ENCODE assay signal across 8 cellular contexts in genomic region chr10:69337312-69338132, GRCh38. TPM values are rescaled to one million over a fixed set of nuclear protein-coding genes. Genes with fewer than 3 reads are reported as not detected.
DNase-seq lines count a peak whose midpoint lies in the region; ATAC-seq, FAIRE-seq and TF ChIP-seq lines count a peak whose summit lies in the region.

No MANE protein-coding gene starts in this region.

- H2AFZ ChIP-seq in H1 (ENCODE audit: low read length): no peak overlapping the region

- peaks cover 26% of the 10 kb centered on the region; the same call in 1 of the 2 replicates for H3K79me1 ChIP-seq in H1 (ENCODE audit: low read depth, low read length)

- H3K4me3 ChIP-seq in H1 (ENCODE audit: extremely low read depth in 1 of 4, insufficient read depth in 2 of 4, low read depth in 3 of 4, low read length in 4 of 4): no peak overlapping the region; a peak in 1 of 8 replicates
- H3K4me3 ChIP-seq in mucosa of descending colon: no peak overlapping the region
- H3K4me3 ChIP-seq in ovary: no peak overlapping the region
- no peak overlapping the region for H3K4me3 ChIP-seq in MG63

- H3K27ac ChIP-seq in H1 (ENCODE audit: low read depth, low read length): peak overlapping the region; percentile 60
- no peak overlapping the region for H3K27ac ChIP-seq in ovary

- H2BK12ac ChIP-seq in H1 (ENCODE audit: low read depth, low read length): peak overlapping the region; percentile 89

- POLR2A ChIA-PET in H1 (lab: Charles Lee; ENCODE audit: partially characterized antibody): interaction anchor here (0.8 to 1.8 kb wide), 6 partner anchors 8 to 20 kb away, joined by 3 to 6 read pairs (median 4); no protein-coding TSS in a partner anchor

- intact Hi-C loops in mucosa of descending colon (cut with DNase I, micrococcal nuclease) (no loop called here), ovary (cut with DNase I) (loop anchor here in 1 of 4 donors (2.0 kb wide), 1 partner anchor 29 kb away; no protein-coding TSS in a partner anchor)

- H4K5ac ChIP-seq in H1 (ENCODE audit: insufficient read length, low read depth, low read length): peak overlapping the region; percentile 72

- no peak overlapping the region for H3K14ac ChIP-seq in H1 (ENCODE audit: insufficient read length)

- TF ChIP-seq CTCF in H1 (IDR thresholded peaks at IDR 0.05; ENCODE audit: control extremely low read depth in 1 of 3, insufficient read depth in 1 of 3, low read depth in 1 of 3, low read length in 3 of 3) (no peak), mucosa of descending colon (IDR thresholded peaks at IDR 0.05) (no peak), ovary (IDR thresholded peaks at IDR 0.05) (no peak)

- ATAC-seq in mucosa of descending colon (peak; percentile 9), GM19455 (IDR thresholded peaks at IDR 0.05; ENCODE audit: unreplicated experiment) (no peak)

- peak overlapping the region; percentile 91 for H2BK120ac ChIP-seq in H1 (replicated peaks; ENCODE audit: low read depth, low read length)

- no peak overlapping the region for H4K8ac ChIP-seq in H1 (ENCODE audit: extremely low read depth, insufficient read depth, low read length)

- H2BK20ac ChIP-seq in H1 (ENCODE audit: low read length): peak overlapping the region; percentile 94

- peak overlapping the region; percentile 98 for H3K18ac ChIP-seq in H1 (ENCODE audit: extremely low read depth, low read length)

- H3K9me3 ChIP-seq in H1 (ENCODE audit: insufficient read depth in 2 of 2, low read depth in 1 of 2, low read length in 1 of 2): no peaks in the 10 kb centered on the region
- no peaks in the 10 kb centered on the region for H3K9me3 ChIP-seq in mucosa of descending colon
- H3K9me3 ChIP-seq in ovary: no peaks in the 10 kb centered on the region
- H3K9me3 ChIP-seq in MG63: no peaks in the 10 kb centered on the region

- H4K20me1 ChIP-seq in H1 (replicated peaks in 1 of 2; ENCODE audit: control insufficient read depth in 1 of 2, insufficient read depth in 2 of 2, low read length in 2 of 2): no peaks in the 10 kb centered on the region

- H3K4me1 ChIP-seq in H1 (replicated peaks in 1 of 4; ENCODE audit: control insufficient read depth in 3 of 4, insufficient read depth in 4 of 4, low read length in 3 of 4) (peaks cover 14 to 41% (median 36%) of the 10 kb centered on the region in 4 experiments), mucosa of descending colon (ENCODE audit: low read depth) (peaks cover 14% of the 10 kb centered on the region), ovary (ENCODE audit: insufficient read depth) (peaks cover 21% of the 10 kb centered on the region)

- no peak for TF ChIP-seq RAD21 in H1 (IDR thresholded peaks at IDR 0.05 in 1 of 2, conservative IDR thresholded peaks at IDR 0.05 in 1 of 2; ENCODE audit: low read depth in 2 of 2, low read length in 2 of 2)

- no peak overlapping the region for H3K9ac ChIP-seq in H1 (replicated peaks in 1 of 4; ENCODE audit: extremely low read depth in 1 of 4, low read depth in 3 of 4, low read length in 3 of 4)

- peak; percentile 7 for FAIRE-seq in H1 (lab: Jason Lieb, UNC)

- H3K23me2 ChIP-seq in H1 (ENCODE audit: low read depth, low read length): peaks cover 3% of the 10 kb centered on the region; the same call in 1 of the 2 replicates

- peak; percentile 87 for DNase-seq in EL
- DNase-seq in NCI-H446 (lab: John Stamatoyannopoulos, UW): peak; percentile 59 to 68
- DNase-seq in H1 (ENCODE audit: low read depth in 1 of 2, low spot score in 2 of 2): no peak
- peak in 1 of 3 donors; percentile 9 for DNase-seq in mucosa of descending colon
- DNase-seq in ovary: no peak
- no peak for DNase-seq in activated CD8-positive, alpha-beta memory T cell treated with anti-CD3 and anti-CD28 coated beads, Interleukin-2, amount 50 U/mL, for 4 hours
- no peak for DNase-seq in MG63

- WGBS in H1 (ENCODE audit: extremely low coverage in 1 of 2, insufficient coverage in 1 of 2, insufficient read length in 1 of 2, insufficient replicate concordance in 2 of 2, low coverage in 1 of 2, low lambda C conversion rate in 2 of 2, missing lambda C conversion rate in 1 of 2), 2 experiments: 65% methylated on average over 16 of the region's 16 CpGs; no CpG with 5 or more reads in 1 of the 2 experiments
- 66 to 76% (median 74%) methylated on average over 16 of the region's 16 CpGs for WGBS in ovary, 3 donors

- no peaks in the 10 kb centered on the region for H3K36me3 ChIP-seq in H1 (ENCODE audit: control insufficient read depth in 2 of 4, insufficient read depth in 4 of 4, low read length in 3 of 4)
- H3K36me3 ChIP-seq in mucosa of descending colon (ENCODE audit: low read depth): no peaks in the 10 kb centered on the region
- no peaks in the 10 kb centered on the region for H3K36me3 ChIP-seq in ovary
- H3K36me3 ChIP-seq in MG63: peaks cover 2% of the 10 kb centered on the region

- H3K79me2 ChIP-seq in H1 (ENCODE audit: control insufficient read depth in 1 of 2, insufficient read depth in 2 of 2, low read length in 2 of 2): peaks cover 31 to 95% of the 10 kb centered on the region in 2 experiments

- peak overlapping the region; percentile 95 for H2BK5ac ChIP-seq in H1 (ENCODE audit: low read depth, low read length)

- H3K4me2 ChIP-seq in H1 (ENCODE audit: insufficient read depth in 1 of 2, low read depth in 2 of 2, low read length in 2 of 2): peak overlapping the region; percentile 32 to 71

- CTCF ChIA-PET in H1 (lab: Charles Lee; ENCODE audit: partially characterized antibody): interaction anchor here (0.6 to 2.8 kb wide), 5 partner anchors 10 to 965 kb away, joined by 3 to 11 read pairs (median 6); no protein-coding TSS in a partner anchor

- H3K23ac ChIP-seq in H1 (ENCODE audit: insufficient read length): no peak overlapping the region

- TF ChIP-seq EP300 in H1 (IDR thresholded peaks at IDR 0.05; ENCODE audit: borderline replicate concordance in 1 of 2, low read depth in 2 of 2, low read length in 2 of 2): no peak
- no peak for TF ChIP-seq EP300 in ovary (IDR thresholded peaks at IDR 0.05)

- H3K56ac ChIP-seq in H1 (replicated peaks; ENCODE audit: insufficient read length, low read depth, low read length): peak overlapping the region; percentile 35

- H3K4ac ChIP-seq in H1 (replicated peaks; ENCODE audit: insufficient read length, low read depth, low read length): peak overlapping the region; percentile 88

- H2BK15ac ChIP-seq in H1 (ENCODE audit: low read length): peak overlapping the region; percentile 95

- peak overlapping the region; percentile 90 for H4K91ac ChIP-seq in H1 (replicated peaks; ENCODE audit: insufficient read length, low read length)

- H3K27me3 ChIP-seq in H1 (replicated peaks in 1 of 4; ENCODE audit: control insufficient read depth in 3 of 4, extremely low read depth in 1 of 4, insufficient read depth in 3 of 4, low read length in 3 of 4): no peaks in the 10 kb centered on the region
- no peaks in the 10 kb centered on the region for H3K27me3 ChIP-seq in ovary
- H3K27me3 ChIP-seq in MG63: no peaks in the 10 kb centered on the region

- peak overlapping the region; percentile 99 for H2AK5ac ChIP-seq in H1 (ENCODE audit: low read depth, low read length)

- no peak for TF ChIP-seq POLR2A in H1 (IDR thresholded peaks at IDR 0.05; ENCODE audit: control extremely low read depth in 1 of 2, low read depth in 2 of 2, low read length in 2 of 2)
- TF ChIP-seq POLR2A in ovary (IDR thresholded peaks at IDR 0.05): no peak

TF ChIP-seq in H1, 55 proteins besides CTCF, POLR2A, EP300 and RAD21 (continues in another document):
- TF ChIP-seq ATF2 (IDR thresholded peaks at IDR 0.05; ENCODE audit: low read length) (no peak), HDAC2 (IDR thresholded peaks at IDR 0.05; ENCODE audit: borderline replicate concordance in 1 of 2, low read depth in 2 of 2, low read length in 2 of 2) (peak in 1 of 2 experiments; percentile 16; a peak in 1 of 4 replicates), CEBPB (IDR thresholded peaks at IDR 0.05; ENCODE audit: low read depth, low read length) (peak; percentile 47)

RNA-seq across cellular contexts. Expression of gene HK1, which starts 59.2 kb away (rescaled TPM):
- total RNA-seq in H1 (2021; fragmentation: NEBNext Ultra II Directional; extraction: Animal tissue kit (Norgen Biotek cat#: 25700)): 237 and 247 TPM in 2 replicates
- polyA plus RNA-seq in H1 (2011; rRNA removed) (55.8 and 91.2 TPM in 2 replicates), ovary (10 to 100 TPM; 19.9 to 63.1 TPM)
- polyA plus RNA-seq in H1 (2011; cell fraction: cytosol; rRNA removed): 99.9 TPM
- polyA plus RNA-seq in H1 (2011; cell fraction: nucleus; rRNA removed): 110 TPM
- 178 to 213 TPM (median 203 TPM) in 4 replicates for polyA plus RNA-seq in H1 (2012, experiment 1 of 2)
- 65.2 TPM for polyA plus RNA-seq in H1 (2012, experiment 2 of 2)
- polyA plus RNA-seq in H1 (2013, experiment 1 of 2): 115 TPM
- 110 TPM for polyA plus RNA-seq in H1 (2013, experiment 2 of 2)
- 135 and 144 TPM in 2 replicates for polyA minus RNA-seq in H1 (2011; rRNA and poly(A)+ RNA removed)
- polyA minus RNA-seq in H1 (2011; cell fraction: cytosol; rRNA and poly(A)+ RNA removed): 76.1 TPM
- 44.9 TPM for polyA minus RNA-seq in H1 (2011; cell fraction: nucleus; rRNA and poly(A)+ RNA removed)
- total RNA-seq in mucosa of descending colon (100 to 1,000 TPM in 1 of 3 donors, 10 to 100 TPM in 2; 63.9 to 102 (median 81.3) TPM), ovary (10 to 100 TPM; 12.8 to 40.2 (median 35.8) TPM)
- 72.2 and 83.2 TPM in 2 replicates for total RNA-seq in MG63 (2014; rRNA removed; shearing (Covaris generic); ENCODE audit: low replicate concordance)

Comparison
In these comparisons a context has a peak if more than half of its experiments do, and no peak if none do; other contexts are left out.
1. DNase-seq: peak in EL (single experiment) and NCI-H446 (2 of 2); none in H1 (0 of 2), ovary (0 of 5), activated CD8-positive, alpha-beta memory T cell treated with anti-CD3 and anti-CD28 coated beads, Interleukin-2, amount 50 U/mL, for 4 hours (single experiment) and MG63 (single experiment).